ENCODE assay signal across 7 cellular contexts in genomic region chr7:44973610-44974401, GRCh38. TPM values are rescaled to one million over a fixed set of nuclear protein-coding genes. Genes with fewer than 3 reads are reported as not detected.
A peak's percentile ranks its signal among the peaks of the same experiment; 100 is the strongest.
DNase-seq lines count a peak whose midpoint lies in the region; ATAC-seq and TF ChIP-seq lines count a peak whose summit lies in the region.

No MANE protein-coding gene starts in this region.

- ATAC-seq in left ventricle myocardium superior (peak; percentile 74), HG02642 (IDR thresholded peaks at IDR 0.05; ENCODE audit: poor library complexity, unreplicated experiment) (no peak)
- no peak for ATAC-seq in stimulated activated naive CD8-positive, alpha-beta T cell treated with anti-CD3 and anti-CD28 coated beads, Interleukin-15, Interleukin-2, amounts not matched to agents 100 U/mL and 50 U/mL, for 24 hours

- TF ChIP-seq CTCF in GM12874 (IDR thresholded peaks at IDR 0.05; ENCODE audit: insufficient read depth, low read depth, low read length) (peak; percentile 53), OCI-LY1 (IDR thresholded peaks at IDR 0.05; ENCODE audit: low read length) (peak; percentile 69)

- H3K9ac ChIP-seq in OCI-LY1 (ENCODE audit: low read length), result no peak overlapping the region

- H4K20me1 ChIP-seq in OCI-LY1 (ENCODE audit: insufficient read depth, low read length), result no peaks in the 10 kb centered on the region

- H3K9me2 ChIP-seq in OCI-LY1 (ENCODE audit: low read depth, low read length), result no peaks in the 10 kb centered on the region

- DNase-seq in activated T-helper 9 cell treated with anti-CD3 and anti-CD28 coated beads, Interleukin-2, amount 50 U/mL, for 16 hours (ENCODE audit: low read depth), result peak; percentile 33
- peak; percentile 75 for DNase-seq in left ventricle myocardium superior
- DNase-seq in stimulated activated naive CD8-positive, alpha-beta T cell treated with anti-CD3 and anti-CD28 coated beads, Interleukin-15, Interleukin-2, amounts not matched to agents 100 U/mL and 50 U/mL, for 24 hours, result peak; percentile 68
- DNase-seq in central memory CD4-positive, alpha-beta T cell, result no peak

- no peak overlapping the region for H2AFZ ChIP-seq in OCI-LY1 (ENCODE audit: low read length)

- H3K4me1 ChIP-seq in OCI-LY1 (ENCODE audit: insufficient read depth, low read length, severe bottlenecking), result peaks cover 32% of the 10 kb centered on the region

- no peaks in the 10 kb centered on the region for H3K9me3 ChIP-seq in OCI-LY1 (ENCODE audit: low read length)

- intact Hi-C loops in left ventricle myocardium superior (cut with micrococcal nuclease), result no loop called here

- H3K79me2 ChIP-seq in OCI-LY1 (ENCODE audit: insufficient read depth, low read length), result no peaks in the 10 kb centered on the region

- H3F3A ChIP-seq in OCI-LY1 (ENCODE audit: insufficient read depth, low read length), result no peaks in the 10 kb centered on the region

- H3K27ac ChIP-seq in OCI-LY1 (ENCODE audit: low read depth, low read length, poor library complexity, severe bottlenecking), result no peak overlapping the region

- no peak overlapping the region for H3K4me2 ChIP-seq in OCI-LY1 (ENCODE audit: low read length)

- H3K27me3 ChIP-seq in OCI-LY1 (ENCODE audit: insufficient read depth, low read length), result no peaks in the 10 kb centered on the region

- H3K36me3 ChIP-seq in OCI-LY1 (ENCODE audit: insufficient read depth, low read length), result peaks cover 30% of the 10 kb centered on the region; the same call in 1 of the 2 replicates

- H3K4me3 ChIP-seq in OCI-LY1 (ENCODE audit: low read depth, low read length, poor library complexity, severe bottlenecking), result no peak overlapping the region

RNA-seq across cellular contexts. Expression of gene MYO1G, which starts 5.0 kb away (rescaled TPM):
- total RNA-seq in left ventricle myocardium superior, result 1.3 TPM

RNA-seq across cellular contexts. Expression of gene CCM2, which starts 26.2 kb away (rescaled TPM):
- 36.7 TPM for total RNA-seq in left ventricle myocardium superior
